Comparison of ENCODE assay signal across 18 cellular contexts in the genomic region with DNA sequence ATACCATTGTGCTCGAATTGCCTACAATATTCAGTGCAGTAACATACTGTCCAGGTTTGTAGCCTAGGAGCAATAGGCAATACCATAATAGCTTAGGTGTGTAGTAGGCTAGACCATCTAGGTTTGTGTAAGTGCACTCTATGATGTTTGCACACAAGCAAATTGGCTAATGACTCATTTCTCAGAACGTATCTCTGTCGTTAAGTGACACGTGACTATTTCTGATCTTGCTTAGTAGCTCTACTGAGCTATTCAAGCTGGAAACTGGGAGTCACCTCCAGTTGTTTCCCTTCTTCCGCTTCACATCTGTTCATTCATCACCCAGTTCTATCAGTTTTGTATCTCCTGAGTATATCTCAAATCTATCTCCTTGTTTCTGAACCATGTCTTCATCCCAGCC.
"Had no signal": no experiment of that assay in that cellular context is flagged by ENCODE, and none has a peak within 500 bp of the region (broad histone marks: within the 10 kb centered on the region; RNA-seq: fewer than 3 reads in every experiment).

No MANE protein-coding gene starts in this region.

- H3K36me3 ChIP-seq: colonic mucosa, heart left ventricle, neutrophil, thyroid gland, vagina had no signal

- DNase-seq: activated CD4-positive, alpha-beta T cell treated with anti-CD3 and anti-CD28 coated beads for 4 hours; activated CD8-positive, alpha-beta memory T cell treated with anti-CD3 and anti-CD28 coated beads, Interleukin-2, amount 50 U/mL, for 4 hours; activated CD8-positive, alpha-beta T cell treated with anti-CD3 and anti-CD28 coated beads for 36 hours; activated naive CD4-positive, alpha-beta T cell treated with Interleukin-2 at 50 U/mL for 16 hours; caudate nucleus; colonic mucosa; effector CD4-positive, alpha-beta T cell; heart left ventricle; islet precursor cell; mammary epithelial cell; mucosa of descending colon; naive thymus-derived CD8-positive, alpha-beta T cell; thyroid gland had no signal

- H3K27me3 Mint-ChIP-seq: activated CD8-positive, alpha-beta T cell treated with anti-CD3 and anti-CD28 coated beads for 36 hours; naive thymus-derived CD8-positive, alpha-beta T cell had no signal

- H3K9me3 ChIP-seq: colonic mucosa, heart left ventricle, mucosa of descending colon, neutrophil, thyroid gland, vagina had no signal

- H3K27ac ChIP-seq: colonic mucosa, heart left ventricle, neutrophil, skin epidermis, thyroid gland, vagina, VCaP had no signal

- H3K27me3 ChIP-seq: colonic mucosa, heart left ventricle, thyroid gland, vagina had no signal

- H3K27ac Mint-ChIP-seq: activated CD8-positive, alpha-beta T cell treated with anti-CD3 and anti-CD28 coated beads for 36 hours; activated T-helper 1 cell treated with anti-CD3 and anti-CD28 coated beads, Interleukin-12 subunit alpha, Interleukin-12 subunit beta, Interleukin-2, Interleukin-4 antibody, amounts not matched to agents 30 ng/mL and 10 ng/mL and 1 ng/mL, durations not matched to agents 14 hours and 24 hours and 36 hours; naive thymus-derived CD8-positive, alpha-beta T cell had no signal

- H3K4me3 ChIP-seq: colonic mucosa, heart left ventricle, mucosa of descending colon, skin epidermis, thyroid gland, vagina had no signal

- H3K4me1 ChIP-seq: colonic mucosa, thyroid gland had no signal

- H3K9me3 Mint-ChIP-seq: activated CD8-positive, alpha-beta T cell treated with anti-CD3 and anti-CD28 coated beads for 36 hours; activated T-helper 1 cell treated with anti-CD3 and anti-CD28 coated beads, Interleukin-12 subunit alpha, Interleukin-12 subunit beta, Interleukin-2, Interleukin-4 antibody, amounts not matched to agents 30 ng/mL and 10 ng/mL and 1 ng/mL, durations not matched to agents 14 hours and 24 hours and 36 hours; naive thymus-derived CD8-positive, alpha-beta T cell had no signal

- H3K36me3 Mint-ChIP-seq: naive thymus-derived CD8-positive, alpha-beta T cell had no signal

- H3K4me3 Mint-ChIP-seq: activated CD8-positive, alpha-beta T cell treated with anti-CD3 and anti-CD28 coated beads for 36 hours; activated T-helper 1 cell treated with anti-CD3 and anti-CD28 coated beads, Interleukin-12 subunit alpha, Interleukin-12 subunit beta, Interleukin-2, Interleukin-4 antibody, amounts not matched to agents 30 ng/mL and 10 ng/mL and 1 ng/mL, durations not matched to agents 14 hours and 24 hours and 36 hours; naive thymus-derived CD8-positive, alpha-beta T cell had no signal
